10 cellular contexts compared by ENCODE assay signal in the genomic region with DNA sequence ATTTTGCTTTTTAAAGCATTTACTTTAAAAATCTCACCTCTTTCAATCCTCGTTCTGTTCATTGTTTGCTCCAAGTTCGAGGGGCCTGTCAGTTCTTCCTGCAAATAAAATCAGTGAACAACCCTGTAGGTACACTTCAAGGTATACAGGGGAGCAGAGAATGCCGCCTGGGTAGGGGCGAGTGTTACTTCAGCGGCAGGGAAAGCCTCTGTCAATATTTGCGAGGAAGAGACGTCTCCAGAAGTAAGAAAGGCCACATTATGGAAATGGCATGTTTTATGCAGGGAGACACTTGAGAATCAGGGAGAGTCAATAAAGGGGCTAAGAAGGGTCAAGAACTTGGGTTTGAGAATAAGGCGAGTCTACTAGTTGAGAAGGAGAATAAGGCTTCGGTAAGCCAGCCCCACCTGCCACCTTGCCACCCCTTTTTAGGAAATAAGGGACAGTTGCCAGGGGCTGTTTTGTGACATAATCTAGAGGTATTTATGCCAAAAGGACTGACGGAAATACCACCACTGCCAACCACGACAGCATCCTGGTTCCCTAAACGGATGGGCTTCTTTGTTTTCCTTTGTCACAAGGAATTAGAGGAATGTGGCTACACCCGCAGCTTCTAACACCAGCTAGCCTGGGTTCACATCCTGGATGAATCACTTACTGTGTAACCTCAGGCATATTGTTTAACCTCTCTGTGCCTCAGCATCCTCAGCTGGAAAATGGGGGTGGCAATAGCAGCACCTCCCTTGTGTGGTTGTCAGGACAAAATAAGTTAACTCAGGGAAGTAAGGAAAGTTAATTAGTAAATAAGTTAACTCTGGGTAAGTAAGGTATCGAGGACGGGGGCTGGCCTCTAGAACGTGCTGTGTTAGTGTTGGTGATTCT.
A peak's percentile ranks its signal among the peaks of the same experiment; 100 is the strongest.
DNase-seq lines count a peak whose midpoint lies in the region; ATAC-seq and TF ChIP-seq lines count a peak whose summit lies in the region.
"Had no signal": no experiment of that assay in that cellular context is flagged by ENCODE, and none has a peak within 500 bp of the region (broad histone marks: within the 10 kb centered on the region; RNA-seq: fewer than 3 reads in every experiment).

No MANE protein-coding gene starts in this region.

- H3K27me3 ChIP-seq in GM23338 (ENCODE audit: insufficient read depth) = no peaks in the 10 kb centered on the region
- H3K27me3 ChIP-seq in PC-9 (ENCODE audit: insufficient read depth, low read depth) = no peaks in the 10 kb centered on the region
- no peaks in the 10 kb centered on the region for H3K27me3 ChIP-seq in osteoblast (ENCODE audit: insufficient read depth, low read length)
- no peaks in the 10 kb centered on the region for H3K27me3 ChIP-seq in WERI-Rb-1 (ENCODE audit: insufficient read depth, low read depth, severe bottlenecking)

- H3K36me3 Mint-ChIP-seq in GM23338 (ENCODE audit: low read depth) = peaks cover 27% of the 10 kb centered on the region

- intact Hi-C loops in PC-9 (cut with micrococcal nuclease; ENCODE audit: unreplicated experiment) = no loop called here

- H3K27ac Mint-ChIP-seq in GM23338 = peak overlapping the region; percentile 76

- POLR2A ChIA-PET in PC-9 (lab: Charles Lee; ENCODE audit: unreplicated experiment) = interaction anchor here (0.6 kb wide), 1 partner anchor 378 kb away, joined by 5 read pairs; no protein-coding TSS in a partner anchor

- ATAC-seq in GM23338 = peak; percentile 83
- ATAC-seq in GM18520 (IDR thresholded peaks at IDR 0.05; ENCODE audit: unreplicated experiment) = no peak

- TF ChIP-seq CTCF in GM23338 (conservative IDR thresholded peaks at IDR 0.05; ENCODE audit: low read depth in 2 of 2) (no peak), PC-9 (conservative IDR thresholded peaks at IDR 0.05) (no peak), epithelial cell of proximal tubule (conservative IDR thresholded peaks at IDR 0.05; ENCODE audit: low read depth, low read length) (no peak), osteoblast (IDR thresholded peaks at IDR 0.05; ENCODE audit: extremely low read depth, low read depth, low read length) (no peak), WERI-Rb-1 (IDR thresholded peaks at IDR 0.05; ENCODE audit: low read depth, low read length) (no peak)

- peaks cover 32% of the 10 kb centered on the region for H3K4me1 Mint-ChIP-seq in GM23338

- H3K79me2 ChIP-seq in GM23338 (replicated peaks; ENCODE audit: insufficient read depth) = no peaks in the 10 kb centered on the region
- no peaks in the 10 kb centered on the region for H3K79me2 ChIP-seq in PC-9 (ENCODE audit: low read depth)
- no peaks in the 10 kb centered on the region for H3K79me2 ChIP-seq in osteoblast (ENCODE audit: insufficient read depth, low read length)

- H3K9me3 ChIP-seq in PC-9 (ENCODE audit: insufficient read depth, low read depth) (peaks cover 9% of the 10 kb centered on the region), osteoblast (ENCODE audit: low read depth, low read length) (peaks cover 5% of the 10 kb centered on the region), WERI-Rb-1 (ENCODE audit: severe bottlenecking) (no peaks in the 10 kb centered on the region)

- no TSS peak for BruUV-seq in PC-9 (replicated peaks; lab: Mats Ljungman, UMichigan)

- H3K4me3 ChIP-seq in GM23338 (no peak overlapping the region), PC-9 (no peak overlapping the region), epithelial cell of proximal tubule (ENCODE audit: low read depth, low read length) (no peak overlapping the region), osteoblast (ENCODE audit: insufficient read depth, low read length) (no peak overlapping the region), WERI-Rb-1 (ENCODE audit: low read depth, low read length) (no peak overlapping the region)

- peaks cover 4% of the 10 kb centered on the region; the same call in 1 of the 2 replicates for H3K9me2 ChIP-seq in GM23338 (ENCODE audit: insufficient read depth)
- no peaks in the 10 kb centered on the region for H3K9me2 ChIP-seq in PC-9 (ENCODE audit: insufficient read depth)

- CTCF ChIA-PET in PC-9 (lab: Charles Lee) = no interaction called here

- peaks cover 9% of the 10 kb centered on the region for H3K4me1 ChIP-seq in GM23338 (ENCODE audit: insufficient read depth)
- H3K4me1 ChIP-seq in PC-9 (replicated peaks; ENCODE audit: insufficient read depth) = peaks cover 55% of the 10 kb centered on the region
- peaks cover 11% of the 10 kb centered on the region for H3K4me1 ChIP-seq in osteoblast (ENCODE audit: insufficient read depth, low read length)

- H3K4me2 ChIP-seq in GM23338 (peak overlapping the region; percentile 37), PC-9 (peak overlapping the region; percentile 45), osteoblast (ENCODE audit: insufficient read depth, low read length) (peak overlapping the region; percentile 19)
- H3K4me2 ChIP-seq: KMS-11 had no signal

- H2AFZ ChIP-seq in GM23338 (no peak overlapping the region), PC-9 (no peak overlapping the region; the same call in 1 of the 2 replicates), osteoblast (ENCODE audit: low read length) (no peak overlapping the region)

- H3F3A ChIP-seq in GM23338 (replicated peaks; ENCODE audit: low read depth) (no peaks in the 10 kb centered on the region), PC-9 (ENCODE audit: insufficient read depth, low read depth) (peaks cover 44% of the 10 kb centered on the region)

- H3K36me3 ChIP-seq in GM23338 (ENCODE audit: insufficient read depth) = no peaks in the 10 kb centered on the region; the same call in 1 of the 2 replicates
- peaks cover 11% of the 10 kb centered on the region for H3K36me3 ChIP-seq in PC-9 (ENCODE audit: low read depth)
- no peaks in the 10 kb centered on the region for H3K36me3 ChIP-seq in osteoblast (ENCODE audit: insufficient read depth, low read length)
- no peaks in the 10 kb centered on the region for H3K36me3 ChIP-seq in WERI-Rb-1

- H3K27me3 Mint-ChIP-seq in GM23338 (ENCODE audit: insufficient read depth, low read depth, poor library complexity) = peaks cover 22% of the 10 kb centered on the region

- peaks cover 28% of the 10 kb centered on the region for H3K9me3 Mint-ChIP-seq in GM23338

- H4K20me1 ChIP-seq in GM23338 (replicated peaks; ENCODE audit: insufficient read depth) = no peaks in the 10 kb centered on the region
- H4K20me1 ChIP-seq in PC-9 (ENCODE audit: insufficient read depth) = no peaks in the 10 kb centered on the region
- no peaks in the 10 kb centered on the region for H4K20me1 ChIP-seq in osteoblast (ENCODE audit: insufficient read depth, low read length)

- no peak overlapping the region; the same call in 2 of the 3 replicates for H3K4me3 Mint-ChIP-seq in GM23338

- peak overlapping the region; percentile 95 for H3K27ac ChIP-seq in GM23338 (ENCODE audit: low read depth)
- peak overlapping the region; percentile 67 for H3K27ac ChIP-seq in PC-9
- H3K27ac ChIP-seq in osteoblast (ENCODE audit: low read depth, low read length) = no peak overlapping the region
- H3K27ac ChIP-seq in WERI-Rb-1 = no peak overlapping the region
- H3K27ac ChIP-seq: KMS-11 had no signal

- DNase-seq in GM23338 (ENCODE audit: low spot score) (peak; percentile 93), PC-9 (peak; percentile 62 to 95), epithelial cell of proximal tubule (ENCODE audit: low read depth) (peak; percentile 23), osteoblast (ENCODE audit: insufficient read length, low spot score, missing footprints) (peak; percentile 92), NCI-H524 (lab: John Stamatoyannopoulos, UW) (no peak), WERI-Rb-1 (no peak), NCI-H446 (lab: John Stamatoyannopoulos, UW) (no peak)
- DNase-seq: NCI-H774 had no signal

TF ChIP-seq in GM23338, 12 proteins besides CTCF, POLR2A, EP300 and RAD21:
- TF ChIP-seq NANOG (IDR thresholded peaks at IDR 0.05; ENCODE audit: borderline replicate concordance) (peak; percentile 15; the same call in 1 of the 2 replicates), EZH2phosphoT487 (IDR thresholded peaks at IDR 0.05; ENCODE audit: unreplicated experiment) (no peak), POLR2AphosphoS5 (IDR thresholded peaks at IDR 0.05; ENCODE audit: low read depth) (no peak), JUNB (IDR thresholded peaks at IDR 0.05; ENCODE audit: unreplicated experiment) (no peak)
- TF ChIP-seq, protein P1, sequence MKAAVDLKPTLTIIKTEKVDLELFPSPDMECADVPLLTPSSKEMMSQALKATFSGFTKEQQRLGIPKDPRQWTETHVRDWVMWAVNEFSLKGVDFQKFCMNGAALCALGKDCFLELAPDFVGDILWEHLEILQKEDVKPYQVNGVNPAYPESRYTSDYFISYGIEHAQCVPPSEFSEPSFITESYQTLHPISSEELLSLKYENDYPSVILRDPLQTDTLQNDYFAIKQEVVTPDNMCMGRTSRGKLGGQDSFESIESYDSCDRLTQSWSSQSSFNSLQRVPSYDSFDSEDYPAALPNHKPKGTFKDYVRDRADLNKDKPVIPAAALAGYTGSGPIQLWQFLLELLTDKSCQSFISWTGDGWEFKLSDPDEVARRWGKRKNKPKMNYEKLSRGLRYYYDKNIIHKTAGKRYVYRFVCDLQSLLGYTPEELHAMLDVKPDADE (IDR thresholded peaks at IDR 0.05) = peak; percentile 75; the same call in 1 of the 2 replicates

Comparison
In these comparisons a context has a peak if more than half of its experiments do, and no peak if none do; other contexts are left out.
1. DNase-seq: peak in GM23338 (single experiment), PC-9 (2 of 2), epithelial cell of proximal tubule (single experiment) and osteoblast (single experiment); none in NCI-H524 (0 of 2), WERI-Rb-1 (single experiment) and NCI-H446 (0 of 2).
2. H3K27ac ChIP-seq: peak in GM23338 (single experiment) and PC-9 (single experiment); none in osteoblast (single experiment) and WERI-Rb-1 (single experiment).
3. Peak in every context shown above with its lines, with median percentiles within 50 percentile points of each other: H3K4me2 ChIP-seq.